Comparison of ENCODE assay signal across 7 cellular contexts in genomic region chr11:134034496-134035381, GRCh38. TPM values are rescaled to one million over a fixed set of nuclear protein-coding genes. Genes with fewer than 3 reads are reported as not detected.
A peak's percentile ranks its signal among the peaks of the same experiment; 100 is the strongest.
DNase-seq lines count a peak whose midpoint lies in the region; ATAC-seq and TF ChIP-seq lines count a peak whose summit lies in the region.

No MANE protein-coding gene starts in this region.

- H3K27ac ChIP-seq in RWPE2 (ENCODE audit: poor library complexity, severe bottlenecking): peak overlapping the region; percentile 61

- H3K9me3 Mint-ChIP-seq in glutamatergic neuron (ENCODE audit: unreplicated experiment): peaks cover 20% of the 10 kb centered on the region
- no peaks in the 10 kb centered on the region for H3K9me3 Mint-ChIP-seq in stimulated activated effector memory CD8-positive, alpha-beta T cell treated with anti-CD3 and anti-CD28 coated beads, Interleukin-12 subunit alpha, Interleukin-12 subunit beta, amount 100 ng/mL, for 72 hours

- no peaks in the 10 kb centered on the region for H3K36me3 ChIP-seq in RWPE2 (ENCODE audit: low read depth)

- in situ Hi-C loops in ACHN (cut with HindIII; ENCODE audit: low pct_ligation_motif_present, low pct_unique_long_range_greater_than_20kb, low sequenced_read_pairs): no loop called here

- DNase-seq in Jurkat, Clone E6-1 (ENCODE audit: low read depth, low spot score): peak; percentile 72
- DNase-seq in RWPE2 (ENCODE audit: low spot score) (no peak), glutamatergic neuron (no peak), NOMO-1 treated with dmso at 0.1 percent for 144 hours (lab: John Stamatoyannopoulos, UW; ENCODE audit: unreplicated experiment) (no peak), islet precursor cell (no peak), ACHN (no peak)
- DNase-seq in stimulated activated effector memory CD8-positive, alpha-beta T cell treated with anti-CD3 and anti-CD28 coated beads, Interleukin-12 subunit alpha, Interleukin-12 subunit beta, amount 100 ng/mL, for 72 hours (ENCODE audit: low spot score in 2 of 2): no peak

- peaks cover 27% of the 10 kb centered on the region for H3K4me1 ChIP-seq in RWPE2 (ENCODE audit: insufficient read depth, poor library complexity, severe bottlenecking)

- H3K9me3 ChIP-seq in RWPE2 (ENCODE audit: severe bottlenecking): no peaks in the 10 kb centered on the region

- no peaks in the 10 kb centered on the region for H3K27me3 ChIP-seq in RWPE2 (ENCODE audit: insufficient read depth, poor library complexity, severe bottlenecking)

- peak overlapping the region; percentile 13 for H3K4me3 ChIP-seq in Jurkat, Clone E6-1 (ENCODE audit: low read length)
- no peak overlapping the region for H3K4me3 ChIP-seq in RWPE2 (ENCODE audit: severe bottlenecking)

- peaks cover 46% of the 10 kb centered on the region for H3K4me1 Mint-ChIP-seq in glutamatergic neuron (ENCODE audit: low read depth, unreplicated experiment)
- peaks cover 55% of the 10 kb centered on the region for H3K4me1 Mint-ChIP-seq in stimulated activated effector memory CD8-positive, alpha-beta T cell treated with anti-CD3 and anti-CD28 coated beads, Interleukin-12 subunit alpha, Interleukin-12 subunit beta, amount 100 ng/mL, for 72 hours

- peak; percentile 58 for ATAC-seq in RWPE2 (ENCODE audit: low read depth)
- ATAC-seq in stimulated activated effector memory CD8-positive, alpha-beta T cell treated with anti-CD3 and anti-CD28 coated beads, Interleukin-12 subunit alpha, Interleukin-12 subunit beta, amount 100 ng/mL, for 72 hours: no peak

- H3K36me3 Mint-ChIP-seq in glutamatergic neuron (ENCODE audit: unreplicated experiment): no peaks in the 10 kb centered on the region
- peaks cover 6% of the 10 kb centered on the region for H3K36me3 Mint-ChIP-seq in stimulated activated effector memory CD8-positive, alpha-beta T cell treated with anti-CD3 and anti-CD28 coated beads, Interleukin-12 subunit alpha, Interleukin-12 subunit beta, amount 100 ng/mL, for 72 hours

- H3K4me3 Mint-ChIP-seq in glutamatergic neuron (ENCODE audit: unreplicated experiment): peak overlapping the region; percentile 34
- H3K4me3 Mint-ChIP-seq in stimulated activated effector memory CD8-positive, alpha-beta T cell treated with anti-CD3 and anti-CD28 coated beads, Interleukin-12 subunit alpha, Interleukin-12 subunit beta, amount 100 ng/mL, for 72 hours: peak overlapping the region; percentile 81

- peaks cover 22% of the 10 kb centered on the region for H3K27me3 Mint-ChIP-seq in glutamatergic neuron (ENCODE audit: unreplicated experiment)

- peak overlapping the region; percentile 100 for H3K27ac Mint-ChIP-seq in glutamatergic neuron (ENCODE audit: unreplicated experiment)
- no peak overlapping the region for H3K27ac Mint-ChIP-seq in stimulated activated effector memory CD8-positive, alpha-beta T cell treated with anti-CD3 and anti-CD28 coated beads, Interleukin-12 subunit alpha, Interleukin-12 subunit beta, amount 100 ng/mL, for 72 hours

- no peak for TF ChIP-seq CTCF in RWPE2 (IDR thresholded peaks at IDR 0.05; ENCODE audit: poor library complexity, severe bottlenecking)
- no peak for TF ChIP-seq CTCF in glutamatergic neuron (IDR thresholded peaks at IDR 0.05; ENCODE audit: partially characterized antibody, unreplicated experiment)

RNA-seq across cellular contexts. Expression of gene JAM3, which starts 34.1 kb away (rescaled TPM):
- polyA plus RNA-seq in Jurkat, Clone E6-1 (2012; ENCODE audit: insufficient read depth, insufficient read length): 42.8 TPM
- 101 TPM for total RNA-seq in glutamatergic neuron (ENCODE audit: unreplicated experiment)
